ENCODE assay signal across 1 cellular context in genomic region chr12:24039113-24039525, GRCh38.
TF ChIP-seq lines count a peak whose summit lies in the region.

No MANE protein-coding gene starts in this region.

TF ChIP-seq in HepG2, 621 proteins besides CTCF, POLR2A, EP300 and RAD21 (continued from another document and continues in another):
- TF ChIP-seq GMEB2 (CRISPR knock-in tag; IDR thresholded peaks at IDR 0.05; ENCODE audit: low read depth) = no peak
- no peak for TF ChIP-seq REL (CRISPR knock-in tag; conservative IDR thresholded peaks at IDR 0.05)
- no peak for TF ChIP-seq ZNF776 (CRISPR knock-in tag; IDR thresholded peaks at IDR 0.05)
- TF ChIP-seq TBP (CRISPR knock-in tag; IDR thresholded peaks at IDR 0.05) = no peak
- no peak for TF ChIP-seq ZFY (CRISPR knock-in tag; IDR thresholded peaks at IDR 0.05)
- TF ChIP-seq NFE2L2 (IDR thresholded peaks at IDR 0.05; ENCODE audit: low read length) = peak; percentile 72
- TF ChIP-seq ZBTB3 (CRISPR knock-in tag; IDR thresholded peaks at IDR 0.05; ENCODE audit: borderline replicate concordance, low read depth) = no peak
- 0 out of 2 replicates have a peak, but pooled peaks have one; percentile 50 for TF ChIP-seq RCOR2 (CRISPR knock-in tag; IDR thresholded peaks at IDR 0.05)
- TF ChIP-seq ZHX2 (IDR thresholded peaks at IDR 0.05; ENCODE audit: low read depth) = no peak
- TF ChIP-seq ZHX2 (CRISPR knock-in tag; IDR thresholded peaks at IDR 0.05; ENCODE audit: borderline replicate concordance) = no peak
- TF ChIP-seq ZNF274 (CRISPR knock-in tag; IDR thresholded peaks at IDR 0.05) = no peak
- no peak for TF ChIP-seq ZNF260 (CRISPR knock-in tag; IDR thresholded peaks at IDR 0.05; ENCODE audit: borderline replicate concordance, low read depth)
- TF ChIP-seq HES4 (CRISPR knock-in tag; IDR thresholded peaks at IDR 0.05; ENCODE audit: borderline replicate concordance) = no peak
- TF ChIP-seq TBL1XR1 (IDR thresholded peaks at IDR 0.05; ENCODE audit: borderline replicate concordance, low read length, partially characterized antibody) = peak; percentile 49
- no peak for TF ChIP-seq NFRKB (IDR thresholded peaks at IDR 0.05)
- no peak for TF ChIP-seq ETV6 (CRISPR knock-in tag; conservative IDR thresholded peaks at IDR 0.05)
- TF ChIP-seq RAD51 (IDR thresholded peaks at IDR 0.05; ENCODE audit: borderline replicate concordance) = no peak
- TF ChIP-seq ZSCAN25 (CRISPR knock-in tag; IDR thresholded peaks at IDR 0.05) = no peak
- TF ChIP-seq ATM (IDR thresholded peaks at IDR 0.05; ENCODE audit: borderline replicate concordance) = no peak
- peak; percentile 80 for TF ChIP-seq FOXP4 (CRISPR knock-in tag; IDR thresholded peaks at IDR 0.05)
- no peak for TF ChIP-seq NFATC3 (CRISPR knock-in tag; IDR thresholded peaks at IDR 0.05)
- TF ChIP-seq HCFC1 (IDR thresholded peaks at IDR 0.05; ENCODE audit: low read depth, low read length) = no peak
- no peak for TF ChIP-seq ZNF816 (CRISPR knock-in tag; IDR thresholded peaks at IDR 0.05; ENCODE audit: borderline replicate concordance)
- TF ChIP-seq ZNF790 (CRISPR knock-in tag; IDR thresholded peaks at IDR 0.05; ENCODE audit: borderline replicate concordance) = no peak
- TF ChIP-seq ZNF225 (CRISPR knock-in tag; IDR thresholded peaks at IDR 0.05) = no peak
- TF ChIP-seq MBD4 (IDR thresholded peaks at IDR 0.05; ENCODE audit: borderline replicate concordance, low read length) = peak; percentile 90; the same call in 1 of the 2 replicates
- TF ChIP-seq SNAPC2 (CRISPR knock-in tag; IDR thresholded peaks at IDR 0.05) = no peak
- TF ChIP-seq THAP11 (CRISPR knock-in tag; IDR thresholded peaks at IDR 0.05) = peak; percentile 66
- TF ChIP-seq ERF (CRISPR knock-in tag; IDR thresholded peaks at IDR 0.05) = 0 out of 2 replicates have a peak, but pooled peaks have one; percentile 18
- peak; percentile 94 for TF ChIP-seq GATAD2A (CRISPR knock-in tag; IDR thresholded peaks at IDR 0.05)
- TF ChIP-seq SRSF4 (IDR thresholded peaks at IDR 0.05; ENCODE audit: low read depth, low read length, poor library complexity, severe bottlenecking) = no peak
- TF ChIP-seq SAP130 (CRISPR knock-in tag; IDR thresholded peaks at IDR 0.05; ENCODE audit: low read depth) = peak; percentile 66
- TF ChIP-seq ZNF431 (CRISPR knock-in tag; IDR thresholded peaks at IDR 0.05; ENCODE audit: borderline replicate concordance, low read depth) = no peak
- TF ChIP-seq GATAD1 (CRISPR knock-in tag; IDR thresholded peaks at IDR 0.05) = peak; percentile 27; the same call in 1 of the 2 replicates
- TF ChIP-seq ARID5B (CRISPR knock-in tag; IDR thresholded peaks at IDR 0.05) = peak; percentile 94
- TF ChIP-seq KIAA2018 (CRISPR knock-in tag; IDR thresholded peaks at IDR 0.05; ENCODE audit: borderline replicate concordance) = no peak
- TF ChIP-seq NFE2 (CRISPR knock-in tag; IDR thresholded peaks at IDR 0.05) = no peak
- TF ChIP-seq SRSF9 (IDR thresholded peaks at IDR 0.05; ENCODE audit: borderline replicate concordance, insufficient read depth, low read depth, low read length, poor library complexity, severe bottlenecking) = no peak
- TF ChIP-seq DDIT3 (CRISPR knock-in tag; IDR thresholded peaks at IDR 0.05) = no peak
- no peak for TF ChIP-seq FLYWCH1 (CRISPR knock-in tag; IDR thresholded peaks at IDR 0.05)
